In the genomic region with DNA sequence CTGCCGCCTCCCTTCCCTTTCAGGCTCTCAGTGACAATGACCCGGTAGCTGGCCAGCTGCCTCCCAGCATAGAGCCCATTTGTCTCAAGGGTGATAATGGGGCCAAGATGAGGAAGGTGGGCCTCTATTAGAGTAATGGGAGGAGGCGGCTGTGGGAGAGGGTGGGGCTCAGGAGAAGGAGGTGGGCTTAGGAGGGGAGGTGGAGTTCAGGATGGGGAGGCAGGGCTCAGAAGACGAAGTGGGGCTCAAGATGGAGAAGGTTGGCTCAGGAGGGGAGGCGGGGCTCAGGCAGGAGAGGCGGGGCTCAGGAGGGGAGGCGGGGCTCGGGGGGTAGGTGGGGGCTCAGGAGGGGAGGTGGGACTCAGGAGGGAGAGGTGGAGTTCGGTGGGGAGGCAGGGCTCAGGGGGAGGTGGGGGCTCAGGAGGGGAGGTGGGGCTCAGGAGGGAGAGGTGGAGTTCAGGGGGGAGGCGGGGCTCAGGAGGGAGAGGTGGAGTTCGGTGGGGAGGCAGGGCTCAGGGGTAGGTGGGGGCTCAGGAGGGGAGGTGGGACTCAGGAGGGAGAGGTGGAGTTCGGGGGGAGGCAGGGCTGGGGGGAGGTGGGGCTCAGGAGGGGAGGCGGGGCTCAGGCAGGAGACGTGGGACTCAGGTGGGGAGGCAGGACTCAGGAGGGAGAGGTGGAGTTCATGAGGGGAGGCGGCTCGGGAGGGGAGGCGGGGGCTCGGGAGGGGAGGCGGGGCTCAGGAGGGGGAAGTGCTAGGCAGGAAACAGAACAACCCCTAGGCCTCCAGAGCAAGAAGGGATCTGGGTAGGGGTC, we compare ENCODE assay signal across 1 cellular context.
TF ChIP-seq lines count a peak whose summit lies in the region.

No MANE protein-coding gene starts in this region.

TF ChIP-seq in A549, 52 proteins besides CTCF, POLR2A, EP300 and RAD21 (continued from another document):
- TF ChIP-seq CHD2 (IDR thresholded peaks at IDR 0.05; ENCODE audit: low read length, partially characterized antibody): no peak
